Comparison of ENCODE assay signal across 29 cellular contexts in genomic region chr4:73962724-73963123, GRCh38. TPM values are rescaled to one million over a fixed set of nuclear protein-coding genes. Genes with fewer than 3 reads are reported as not detected.
"Had no signal": no experiment of that assay in that cellular context is flagged by ENCODE, and none has a peak within 500 bp of the region (broad histone marks: within the 10 kb centered on the region; RNA-seq: fewer than 3 reads in every experiment).

No MANE protein-coding gene starts in this region.

- ATAC-seq: stimulated activated effector memory CD8-positive, alpha-beta T cell treated with anti-CD3 and anti-CD28 coated beads, Interleukin-12 subunit alpha, Interleukin-12 subunit beta, amount 100 ng/mL, for 72 hours; stimulated activated memory B cell treated with anti-CD40 and anti-IgM and Interleukin-4, amounts not matched to agents 10 μg/mL and 1 μg/mL and 100 μg/mL, for 72 hours; stimulated activated naive B cell treated with anti-CD40 and anti-IgM and Interleukin-4, amounts not matched to agents 10 μg/mL and 1 μg/mL and 100 μg/mL, for 72 hours; stimulated activated naive CD8-positive, alpha-beta T cell treated with anti-CD3 and anti-CD28 coated beads, Interleukin-15, amount 100 ng/mL, for 72 hours; stimulated activated naive CD8-positive, alpha-beta T cell treated with anti-CD3 and anti-CD28 coated beads, Interleukin-15, Interleukin-2, amounts not matched to agents 100 U/mL and 50 U/mL, for 24 hours; upper lobe of right lung had no signal

- H3K27me3 ChIP-seq: stomach, testis, thyroid gland, tibial artery, tibial nerve, transverse colon, upper lobe of left lung, upper lobe of right lung, uterus, vagina had no signal

- H3K36me3 ChIP-seq: stomach, suprapubic skin, thoracic aorta, thyroid gland, tibial artery, tibial nerve, transverse colon, upper lobe of left lung, upper lobe of right lung, uterus, vagina had no signal

- FAIRE-seq: urothelium cell line had no signal

- H3K9me3 ChIP-seq: testis, thyroid gland, upper lobe of right lung, vagina had no signal

- H3K4me1 ChIP-seq: stomach, suprapubic skin, testis, thyroid gland, tibial artery, tibial nerve, transverse colon, upper lobe of left lung, upper lobe of right lung, uterus, vagina had no signal

- DNase-seq: stimulated activated CD4-positive, alpha-beta T cell treated with anti-CD3 and anti-CD28 coated beads, Interleukin-2, amount 100 ng/mL, for 48 hours; stimulated activated CD4-positive, alpha-beta T cell treated with anti-CD3 and anti-CD28 coated beads, Interleukin-4, amount 100 ng/mL, for 1 hour; stimulated activated CD4-positive, alpha-beta T cell treated with anti-CD3 and anti-CD28 coated beads, Interleukin-4, amount 100 ng/mL, for 24 hours; stimulated activated CD4-positive, alpha-beta T cell treated with anti-CD3 and anti-CD28 coated beads, Interleukin-4, amount 100 ng/mL, for 4 hours; stimulated activated CD8-positive, alpha-beta memory T cell treated with anti-CD3 and anti-CD28 coated beads, Interleukin-4, amount 100 ng/mL, for 48 hours; stimulated activated naive B cell treated with anti-CD40 and anti-IgM and Interleukin-4, amounts not matched to agents 10 μg/mL and 1 μg/mL and 100 μg/mL, for 72 hours; stimulated activated naive CD4-positive, alpha-beta T cell; stimulated activated naive CD4-positive, alpha-beta T cell treated with Interleukin-2 at 50 U/mL for 16 hours; stimulated activated naive CD8-positive, alpha-beta T cell treated with anti-CD3 and anti-CD28 coated beads, Interleukin-15, amount 100 ng/mL, for 72 hours; stimulated activated naive CD8-positive, alpha-beta T cell treated with anti-CD3 and anti-CD28 coated beads, Interleukin-15, Interleukin-2, amounts not matched to agents 100 U/mL and 50 U/mL, for 24 hours; stomach; substantia nigra; testis; thyroid gland; tibial artery; transverse colon; trophoblast cell; upper lobe of left lung; upper lobe of right lung; uterus had no signal

- H3K27ac ChIP-seq: stomach, suprapubic skin, testis, thoracic aorta, thyroid gland, tibial artery, tibial nerve, transverse colon, upper lobe of left lung, upper lobe of right lung, uterus, vagina had no signal

- H3K4me3 ChIP-seq: stomach, suprapubic skin, testis, thoracic aorta, thyroid gland, tibial artery, tibial nerve, transverse colon, upper lobe of left lung, upper lobe of right lung, uterus, vagina had no signal

RNA-seq across cellular contexts. Expression of gene PF4, which starts 19.1 kb away (rescaled TPM):
- total RNA-seq: subcutaneous adipose tissue, suprapubic skin, testis, thoracic aorta, thyroid gland, transverse colon, ureter, uterus had no signal

RNA-seq across cellular contexts. Expression of gene PPBP, which starts 25.3 kb away (rescaled TPM):
- total RNA-seq: suprapubic skin, testis, thoracic aorta, transverse colon, ureter, vagina had no signal

RNA-seq across cellular contexts. Expression of gene CXCL5, which starts 35.8 kb away (rescaled TPM):
- total RNA-seq: suprapubic skin, thyroid gland, ureter, uterus, vagina had no signal
